Comparison of ENCODE assay signal across 35 cellular contexts in the genomic region with DNA sequence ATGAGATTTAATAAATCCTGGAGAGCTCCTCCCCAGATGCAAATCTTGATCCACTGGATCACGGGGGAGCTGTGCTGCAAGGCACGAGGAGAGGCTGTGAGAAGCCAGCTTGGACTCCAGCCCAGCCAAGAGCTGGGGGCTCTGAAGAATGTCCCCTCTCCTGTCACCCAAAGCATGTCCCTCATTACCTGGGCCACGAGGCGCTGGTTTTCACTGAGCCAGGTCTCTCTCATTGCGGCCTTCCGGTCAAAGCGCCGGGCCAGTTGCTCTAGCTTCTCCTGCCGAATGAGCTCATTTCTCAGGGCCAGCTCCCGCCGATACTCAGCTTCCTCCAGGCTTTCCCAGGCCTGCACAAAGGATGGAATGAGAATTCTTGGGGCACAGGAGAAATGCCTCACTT.
"Had no signal": no experiment of that assay in that cellular context is flagged by ENCODE, and none has a peak within 500 bp of the region (broad histone marks: within the 10 kb centered on the region; RNA-seq: fewer than 3 reads in every experiment).

No MANE protein-coding gene starts in this region.

- H3K9me3 ChIP-seq: MG63 had no signal

- H3K4me3 ChIP-seq: MG63 had no signal

- H3K4me2 ChIP-seq: KMS-11 had no signal

- H3K36me3 ChIP-seq: MG63 had no signal

- H3K9ac ChIP-seq: KMS-11 had no signal

- DNase-seq: Karpas-422, Kasumi-1, KG1, MG63, MM.1S, MV-4-11, NCI-H1048, NCI-H1092, NCI-H1092 treated with DMSO at 0.1 percent for 48 hours, NCI-H1105, NCI-H1105 treated with DMSO at 0.1 percent for 48 hours, NCI-H1417, NCI-H1417 treated with DMSO at 0.1 percent for 48 hours, NCI-H1436, NCI-H1436 treated with DMSO at 0.1 percent for 48 hours, NCI-H146, NCI-H1694 treated with DMSO at 0.1 percent for 48 hours, NCI-H187, NCI-H187 treated with DMSO at 0.1 percent for 48 hours, NCI-H1930, NCI-H2029, NCI-H2029 treated with DMSO at 0.1 percent for 48 hours, NCI-H2081, NCI-H2081 treated with DMSO at 0.1 percent for 48 hours, NCI-H2107, NCI-H2171, NCI-H2171 treated with DMSO at 0.1 percent for 48 hours, NCI-H2227 treated with DMSO at 0.1 percent for 48 hours, NCI-H226, NCI-H345, NCI-H446, NCI-H446 treated with DMSO at 0.1 percent for 48 hours, NCI-H510A, NCI-H510A treated with DMSO at 0.1 percent for 48 hours had no signal

- H3K27ac ChIP-seq: KMS-11 had no signal

- H3K27me3 ChIP-seq: MG63 had no signal
